ENCODE assay signal across 15 cellular contexts in genomic region chr1:109495738-109496137, GRCh38. TPM values are rescaled to one million over a fixed set of nuclear protein-coding genes. Genes with fewer than 3 reads are reported as not detected.
DNase-seq lines count a peak whose midpoint lies in the region; ATAC-seq and TF ChIP-seq lines count a peak whose summit lies in the region.
"Had no signal": no experiment of that assay in that cellular context is flagged by ENCODE, and none has a peak within 500 bp of the region (broad histone marks: within the 10 kb centered on the region; RNA-seq: fewer than 3 reads in every experiment).

No MANE protein-coding gene starts in this region.

- H3K36me3 ChIP-seq in GM23338 (ENCODE audit: insufficient read depth): no peaks in the 10 kb centered on the region
- H3K36me3 ChIP-seq: ovary had no signal

- no peaks in the 10 kb centered on the region for H4K20me1 ChIP-seq in GM23338 (replicated peaks; ENCODE audit: insufficient read depth)

- no peak overlapping the region for H3K27ac Mint-ChIP-seq in T-helper 1 cell treated with Interleukin-12 subunit alpha and Interleukin-12 subunit beta and Interleukin-4 antibody, amounts not matched to agents 30 μg/mL and 1 μg/mL, for 36 hours
- H3K27ac Mint-ChIP-seq in GM23338: no peak overlapping the region
- no peak overlapping the region for H3K27ac Mint-ChIP-seq in activated naive CD8-positive, alpha-beta T cell treated with anti-CD3 and anti-CD28 coated beads, Interleukin-2, amount 10 ng/mL, durations not matched to agents 7 days and 5 days
- H3K27ac Mint-ChIP-seq in natural killer cell treated with Interleukin-12 subunit alpha and Interleukin-12 subunit beta and Interleukin-15 and Interleukin-18, amount 100 ng/mL, for 72 hours: peak overlapping the region in 1 of 2 donors; percentile 86
- H3K27ac Mint-ChIP-seq: H9 had no signal

- H3K9me3 Mint-ChIP-seq in T-helper 1 cell treated with Interleukin-12 subunit alpha and Interleukin-12 subunit beta and Interleukin-4 antibody, amounts not matched to agents 30 μg/mL and 1 μg/mL, for 36 hours: no peaks in the 10 kb centered on the region
- no peaks in the 10 kb centered on the region for H3K9me3 Mint-ChIP-seq in GM23338
- no peaks in the 10 kb centered on the region for H3K9me3 Mint-ChIP-seq in activated naive CD8-positive, alpha-beta T cell treated with anti-CD3 and anti-CD28 coated beads, Interleukin-2, amount 10 ng/mL, durations not matched to agents 7 days and 5 days
- no peaks in the 10 kb centered on the region for H3K9me3 Mint-ChIP-seq in natural killer cell treated with Interleukin-12 subunit alpha and Interleukin-12 subunit beta and Interleukin-15 and Interleukin-18, amount 100 ng/mL, for 72 hours
- H3K9me3 Mint-ChIP-seq: CD14-positive monocyte, H9 had no signal

- TF ChIP-seq CTCF in GM23338 (conservative IDR thresholded peaks at IDR 0.05; ENCODE audit: low read depth in 2 of 2): no peak

- H3K27me3 Mint-ChIP-seq in T-helper 1 cell treated with Interleukin-12 subunit alpha and Interleukin-12 subunit beta and Interleukin-4 antibody, amounts not matched to agents 30 μg/mL and 1 μg/mL, for 36 hours (ENCODE audit: low read depth): no peaks in the 10 kb centered on the region
- peaks cover 19% of the 10 kb centered on the region for H3K27me3 Mint-ChIP-seq in GM23338 (ENCODE audit: insufficient read depth, low read depth, poor library complexity)
- no peaks in the 10 kb centered on the region for H3K27me3 Mint-ChIP-seq in activated naive CD8-positive, alpha-beta T cell treated with anti-CD3 and anti-CD28 coated beads, Interleukin-2, amount 10 ng/mL, durations not matched to agents 7 days and 5 days
- H3K27me3 Mint-ChIP-seq in natural killer cell treated with Interleukin-12 subunit alpha and Interleukin-12 subunit beta and Interleukin-15 and Interleukin-18, amount 100 ng/mL, for 72 hours: no peaks in the 10 kb centered on the region

- no peaks in the 10 kb centered on the region for H3K79me2 ChIP-seq in GM23338 (replicated peaks; ENCODE audit: insufficient read depth)

- peak overlapping the region; percentile 33 for H3K4me3 Mint-ChIP-seq in T-helper 1 cell treated with Interleukin-12 subunit alpha and Interleukin-12 subunit beta and Interleukin-4 antibody, amounts not matched to agents 30 μg/mL and 1 μg/mL, for 36 hours
- H3K4me3 Mint-ChIP-seq in GM23338: peak overlapping the region; percentile 93
- H3K4me3 Mint-ChIP-seq in activated naive CD8-positive, alpha-beta T cell treated with anti-CD3 and anti-CD28 coated beads, Interleukin-2, amount 10 ng/mL, durations not matched to agents 7 days and 5 days: peak overlapping the region; percentile 99
- H3K4me3 Mint-ChIP-seq in natural killer cell treated with Interleukin-12 subunit alpha and Interleukin-12 subunit beta and Interleukin-15 and Interleukin-18, amount 100 ng/mL, for 72 hours: peak overlapping the region; percentile 94

- H3F3A ChIP-seq in GM23338 (replicated peaks; ENCODE audit: low read depth): no peaks in the 10 kb centered on the region; the same call in 1 of the 2 replicates

- H3K27me3 ChIP-seq in GM23338 (ENCODE audit: insufficient read depth): no peaks in the 10 kb centered on the region
- H3K27me3 ChIP-seq: ovary, stomach had no signal

- H3K27ac ChIP-seq in GM23338 (ENCODE audit: low read depth): no peak overlapping the region
- H3K27ac ChIP-seq: 22Rv1, ovary, stomach had no signal

- H3K4me1 ChIP-seq in GM23338 (ENCODE audit: insufficient read depth): peaks cover 16% of the 10 kb centered on the region

- POLR2A ChIA-PET in activated naive CD8-positive, alpha-beta T cell treated with anti-CD3 and anti-CD28 coated beads, Interleukin-2, amount 10 ng/mL, durations not matched to agents 7 days and 5 days (lab: Charles Lee): interaction anchor here (1.1 to 17.7 kb wide), 2 partner anchors 10 to 36 kb away, joined by 3 to 212 read pairs; no protein-coding TSS in a partner anchor

- no peak overlapping the region for H3K4me3 ChIP-seq in GM23338
- H3K4me3 ChIP-seq: ovary had no signal

- ATAC-seq in GM23338: no peak
- no peak for ATAC-seq in activated naive CD8-positive, alpha-beta T cell treated with anti-CD3 and anti-CD28 coated beads, Interleukin-2, amount 10 ng/mL, durations not matched to agents 7 days and 5 days (ENCODE audit: low read depth)
- ATAC-seq in natural killer cell treated with Interleukin-12 subunit alpha and Interleukin-12 subunit beta and Interleukin-15 and Interleukin-18, amount 100 ng/mL, for 72 hours: no peak
- no peak for ATAC-seq in HG03342 (IDR thresholded peaks at IDR 0.05; ENCODE audit: unreplicated experiment)

- no peak for DNase-seq in T-helper 1 cell
- DNase-seq in GM23338 (ENCODE audit: low spot score): no peak
- no peak for DNase-seq in activated naive CD8-positive, alpha-beta T cell treated with anti-CD3 and anti-CD28 coated beads, Interleukin-2, amount 10 ng/mL, durations not matched to agents 7 days and 5 days
- no peak for DNase-seq in natural killer cell treated with Interleukin-12 subunit alpha and Interleukin-12 subunit beta and Interleukin-15 and Interleukin-18, amount 100 ng/mL, for 72 hours (ENCODE audit: low spot score)
- DNase-seq in HuH-7.5 (ENCODE audit: low spot score): no peak
- DNase-seq in dedifferentiated amniotic fluid mesenchymal stem cell (ENCODE audit: extremely low spot score): no peak
- DNase-seq: H9, NCI-H1092, ovary, stomach had no signal

- no peak overlapping the region for H3K4me2 ChIP-seq in GM23338

- no peaks in the 10 kb centered on the region for H3K9me2 ChIP-seq in GM23338 (ENCODE audit: insufficient read depth)

- peaks cover 27% of the 10 kb centered on the region for H3K36me3 Mint-ChIP-seq in T-helper 1 cell treated with Interleukin-12 subunit alpha and Interleukin-12 subunit beta and Interleukin-4 antibody, amounts not matched to agents 30 μg/mL and 1 μg/mL, for 36 hours (ENCODE audit: low read depth)
- H3K36me3 Mint-ChIP-seq in GM23338 (ENCODE audit: low read depth): peaks cover 11% of the 10 kb centered on the region
- peaks cover 20% of the 10 kb centered on the region for H3K36me3 Mint-ChIP-seq in activated naive CD8-positive, alpha-beta T cell treated with anti-CD3 and anti-CD28 coated beads, Interleukin-2, amount 10 ng/mL, durations not matched to agents 7 days and 5 days
- H3K36me3 Mint-ChIP-seq in natural killer cell treated with Interleukin-12 subunit alpha and Interleukin-12 subunit beta and Interleukin-15 and Interleukin-18, amount 100 ng/mL, for 72 hours: peaks cover 7% of the 10 kb centered on the region

- H3K4me1 Mint-ChIP-seq in T-helper 1 cell treated with Interleukin-12 subunit alpha and Interleukin-12 subunit beta and Interleukin-4 antibody, amounts not matched to agents 30 μg/mL and 1 μg/mL, for 36 hours (ENCODE audit: low read depth): peaks cover 42% of the 10 kb centered on the region
- peaks cover 24% of the 10 kb centered on the region for H3K4me1 Mint-ChIP-seq in GM23338
- peaks cover 52% of the 10 kb centered on the region for H3K4me1 Mint-ChIP-seq in activated naive CD8-positive, alpha-beta T cell treated with anti-CD3 and anti-CD28 coated beads, Interleukin-2, amount 10 ng/mL, durations not matched to agents 7 days and 5 days
- peaks cover 21 to 33% of the 10 kb centered on the region in 2 donors for H3K4me1 Mint-ChIP-seq in natural killer cell treated with Interleukin-12 subunit alpha and Interleukin-12 subunit beta and Interleukin-15 and Interleukin-18, amount 100 ng/mL, for 72 hours (ENCODE audit: low read depth in 2 of 2)

- no peak overlapping the region for H2AFZ ChIP-seq in GM23338

RNA-seq across cellular contexts. Expression of gene CYB561D1, which starts 1.8 kb away (rescaled TPM):
- 2.7 and 4.4 TPM in 2 replicates for total RNA-seq in GM23338 (2014; rRNA removed; shearing (Covaris generic))
- polyA plus RNA-seq in GM23338 (2016; fragmentation: Nextera tagmentation; extraction: Ambion mirVana): 0.89 and 0.95 TPM in 2 replicates
- total RNA-seq in activated naive CD8-positive, alpha-beta T cell treated with anti-CD3 and anti-CD28 coated beads, Interleukin-2, amount 10 ng/mL, durations not matched to agents 7 days and 5 days: 10 to 100 TPM; 24.3 to 25.1 TPM
- total RNA-seq in natural killer cell treated with Interleukin-12 subunit alpha and Interleukin-12 subunit beta and Interleukin-15 and Interleukin-18, amount 100 ng/mL, for 72 hours: 10 to 100 TPM; 13.1 to 18.7 TPM

RNA-seq across cellular contexts. Expression of gene ATXN7L2, which starts 12.0 kb away (rescaled TPM):
- total RNA-seq in GM23338 (2014; rRNA removed; shearing (Covaris generic)): 9.4 and 9.9 TPM in 2 replicates
- 8.0 and 9.4 TPM in 2 replicates for polyA plus RNA-seq in GM23338 (2016; fragmentation: Nextera tagmentation; extraction: Ambion mirVana)
- total RNA-seq in activated naive CD8-positive, alpha-beta T cell treated with anti-CD3 and anti-CD28 coated beads, Interleukin-2, amount 10 ng/mL, durations not matched to agents 7 days and 5 days: 10 to 100 TPM; 10.4 to 12.4 TPM
- total RNA-seq in natural killer cell treated with Interleukin-12 subunit alpha and Interleukin-12 subunit beta and Interleukin-15 and Interleukin-18, amount 100 ng/mL, for 72 hours: 10 to 100 TPM in 1 of 2 donors, 1 to 10 TPM in 1; 8.4 to 19.9 TPM

RNA-seq across cellular contexts. Expression of gene AMIGO1, which starts 13.8 kb away (rescaled TPM):
- 2.3 and 3.8 TPM in 2 replicates for total RNA-seq in GM23338 (2014; rRNA removed; shearing (Covaris generic))
- 0.53 and 0.61 TPM in 2 replicates for polyA plus RNA-seq in GM23338 (2016; fragmentation: Nextera tagmentation; extraction: Ambion mirVana)
- 1 to 10 TPM; 8.2 to 9.4 TPM for total RNA-seq in activated naive CD8-positive, alpha-beta T cell treated with anti-CD3 and anti-CD28 coated beads, Interleukin-2, amount 10 ng/mL, durations not matched to agents 7 days and 5 days
- 1 to 10 TPM in 1 of 2 donors, under 1 TPM in 1; 0.90 to 1.0 TPM for total RNA-seq in natural killer cell treated with Interleukin-12 subunit alpha and Interleukin-12 subunit beta and Interleukin-15 and Interleukin-18, amount 100 ng/mL, for 72 hours

RNA-seq across cellular contexts. Expression of gene SYPL2, which starts 29.4 kb away (rescaled TPM):
- total RNA-seq in GM23338 (2014; rRNA removed; shearing (Covaris generic)): 0.49 and 1.6 TPM in 2 replicates
- 0.40 and 0.56 TPM in 2 replicates for polyA plus RNA-seq in GM23338 (2016; fragmentation: Nextera tagmentation; extraction: Ambion mirVana)
- not detected for total RNA-seq in activated naive CD8-positive, alpha-beta T cell treated with anti-CD3 and anti-CD28 coated beads, Interleukin-2, amount 10 ng/mL, durations not matched to agents 7 days and 5 days
- not detected for total RNA-seq in natural killer cell treated with Interleukin-12 subunit alpha and Interleukin-12 subunit beta and Interleukin-15 and Interleukin-18, amount 100 ng/mL, for 72 hours

RNA-seq across cellular contexts. Expression of gene GPR61, which starts 43.9 kb away (rescaled TPM):
- total RNA-seq in GM23338 (2014; rRNA removed; shearing (Covaris generic)): 0.58 TPM in 1 of 2 replicates, not detected in the other
- 0.13 and 0.28 TPM in 2 replicates for polyA plus RNA-seq in GM23338 (2016; fragmentation: Nextera tagmentation; extraction: Ambion mirVana)
- under 1 TPM in 1 of 2 experiments, not detected in 1; 0.39 TPM for total RNA-seq in activated naive CD8-positive, alpha-beta T cell treated with anti-CD3 and anti-CD28 coated beads, Interleukin-2, amount 10 ng/mL, durations not matched to agents 7 days and 5 days
- not detected for total RNA-seq in natural killer cell treated with Interleukin-12 subunit alpha and Interleukin-12 subunit beta and Interleukin-15 and Interleukin-18, amount 100 ng/mL, for 72 hours
- total RNA-seq: mesenteric fat pad, ovary, stomach had no signal

Comparison
In these comparisons a context has a peak if more than half of its experiments do, and no peak if none do; other contexts are left out.
1. H3K4me3 Mint-ChIP-seq: peak in every context shown above with its lines; median percentile 99 in activated naive CD8-positive, alpha-beta T cell treated with anti-CD3 and anti-CD28 coated beads, Interleukin-2, amount 10 ng/mL, durations not matched to agents 7 days and 5 days; 94 in natural killer cell treated with Interleukin-12 subunit alpha and Interleukin-12 subunit beta and Interleukin-15 and Interleukin-18, amount 100 ng/mL, for 72 hours; 93 in GM23338; 33 in T-helper 1 cell treated with Interleukin-12 subunit alpha and Interleukin-12 subunit beta and Interleukin-4 antibody, amounts not matched to agents 30 μg/mL and 1 μg/mL, for 36 hours.